Comparison of ENCODE assay signal across 8 cellular contexts in genomic region chrX:79081895-79082512, GRCh38.
DNase-seq lines count a peak whose midpoint lies in the region; ATAC-seq and TF ChIP-seq lines count a peak whose summit lies in the region.

No MANE protein-coding gene starts in this region.

- H3K4me1 ChIP-seq in CD8-positive, alpha-beta memory T cell (ENCODE audit: insufficient read depth, low read length), result peaks cover 19% of the 10 kb centered on the region

- H3K27me3 Mint-ChIP-seq in CD8-positive, alpha-beta memory T cell, result no peaks in the 10 kb centered on the region
- no peaks in the 10 kb centered on the region for H3K27me3 Mint-ChIP-seq in WTC11 (ENCODE audit: low read depth)

- H3K36me3 Mint-ChIP-seq in CD8-positive, alpha-beta memory T cell, result no peaks in the 10 kb centered on the region
- no peaks in the 10 kb centered on the region for H3K36me3 Mint-ChIP-seq in WTC11

- peaks cover 0 to 2% (median 0%) of the 10 kb centered on the region in 5 donors for H3K9me3 Mint-ChIP-seq in CD8-positive, alpha-beta memory T cell
- no peaks in the 10 kb centered on the region for H3K9me3 Mint-ChIP-seq in WTC11

- H3K36me3 ChIP-seq in CD8-positive, alpha-beta memory T cell (ENCODE audit: insufficient read depth, low read length), result no peaks in the 10 kb centered on the region

- peaks cover 32 to 61% (median 36%) of the 10 kb centered on the region in 3 donors for H3K4me1 Mint-ChIP-seq in CD8-positive, alpha-beta memory T cell
- no peaks in the 10 kb centered on the region for H3K4me1 Mint-ChIP-seq in WTC11

- H3K4me3 Mint-ChIP-seq in CD8-positive, alpha-beta memory T cell, result peak overlapping the region; percentile 25 to 85 (median 66)
- H3K4me3 Mint-ChIP-seq in WTC11, result no peak overlapping the region

- POLR2A ChIA-PET in CD8-positive, alpha-beta memory T cell (lab: Charles Lee), result interaction anchor here (0.6 to 1.9 kb wide), 3 partner anchors 62 to 368 kb away, joined by 3 to 9 read pairs (median 4); partner anchors contain the start of gene GPR174
- POLR2A ChIA-PET in WTC11 (lab: Charles Lee), result no interaction called here

- DNase-seq in CD8-positive, alpha-beta memory T cell, result peak in 4 of 5 donors; percentile 1 to 64 (median 52)
- DNase-seq in LNCaP clone FGC (ENCODE audit: low read depth) (no peak), fibroblast of gingiva (ENCODE audit: low read depth) (peak; percentile 22), omental fat pad (ENCODE audit: low spot score) (no peak), WTC11 (ENCODE audit: low spot score) (no peak), T-helper 9 cell (no peak)
- peak; percentile 19 to 52 for DNase-seq in activated CD4-positive, alpha-beta T cell treated with anti-CD3 and anti-CD28 coated beads for 4 hours

- H3K9me3 ChIP-seq in CD8-positive, alpha-beta memory T cell (ENCODE audit: low read length), result no peaks in the 10 kb centered on the region

- H3K27me3 ChIP-seq in CD8-positive, alpha-beta memory T cell (ENCODE audit: insufficient read depth, low read length, poor library complexity, severe bottlenecking), result no peaks in the 10 kb centered on the region

- H3K27ac ChIP-seq in CD8-positive, alpha-beta memory T cell (ENCODE audit: low read depth, low read length), result peak overlapping the region; percentile 1

- ATAC-seq in GM18909 (IDR thresholded peaks at IDR 0.05; ENCODE audit: poor library complexity, unreplicated experiment) (peak; percentile 74), omental fat pad (ENCODE audit: low FRiP score) (peak; percentile 41), WTC11 (no peak)

- H3K27ac Mint-ChIP-seq in CD8-positive, alpha-beta memory T cell, result peak overlapping the region; percentile 4 to 94 (median 88)
- no peak overlapping the region for H3K27ac Mint-ChIP-seq in WTC11

- CTCF ChIA-PET in CD8-positive, alpha-beta memory T cell (lab: Charles Lee), result interaction anchor here (0.9 to 1.8 kb wide), 10 partner anchors 13 to 527 kb away, joined by 3 to 4 read pairs (median 3); no protein-coding TSS in a partner anchor
- CTCF ChIA-PET in WTC11 (lab: Charles Lee), result no interaction called here

- H3K4me3 ChIP-seq in CD8-positive, alpha-beta memory T cell (ENCODE audit: low read length), result peak overlapping the region; percentile 13
- no peak overlapping the region for H3K4me3 ChIP-seq in LNCaP clone FGC (ENCODE audit: low read depth, low read length)

- TF ChIP-seq CTCF in LNCaP clone FGC (IDR thresholded peaks at IDR 0.05; ENCODE audit: control insufficient read depth, extremely low read depth, insufficient read depth) (peak; percentile 40), omental fat pad (IDR thresholded peaks at IDR 0.05) (no peak), WTC11 (IDR thresholded peaks at IDR 0.05) (no peak)

TF ChIP-seq in WTC11, 78 proteins besides CTCF, POLR2A, EP300 and RAD21:
- TF ChIP-seq SMAD3 (CRISPR knock-in tag; IDR thresholded peaks at IDR 0.05; ENCODE audit: borderline replicate concordance), result no peak
- no peak for TF ChIP-seq ZNF121 (CRISPR knock-in tag; IDR thresholded peaks at IDR 0.05)
- no peak for TF ChIP-seq ATF3 (CRISPR knock-in tag; conservative IDR thresholded peaks at IDR 0.05)
- no peak for TF ChIP-seq MAX (CRISPR knock-in tag; IDR thresholded peaks at IDR 0.05)
- TF ChIP-seq NR2C2 (CRISPR knock-in tag; IDR thresholded peaks at IDR 0.05), result no peak
- TF ChIP-seq ZNF232 (CRISPR knock-in tag; IDR thresholded peaks at IDR 0.05), result no peak
- no peak for TF ChIP-seq ZNF263 (CRISPR knock-in tag; IDR thresholded peaks at IDR 0.05; ENCODE audit: low read depth)
- TF ChIP-seq GABPB1 (CRISPR knock-in tag; IDR thresholded peaks at IDR 0.05), result no peak
- TF ChIP-seq NFATC4 (CRISPR knock-in tag; IDR thresholded peaks at IDR 0.05), result no peak
- no peak for TF ChIP-seq ATF2 (CRISPR knock-in tag; IDR thresholded peaks at IDR 0.05; ENCODE audit: borderline replicate concordance, low read depth)
- TF ChIP-seq PRRX2 (CRISPR knock-in tag; IDR thresholded peaks at IDR 0.05), result no peak
- TF ChIP-seq ZNF423 (CRISPR knock-in tag; IDR thresholded peaks at IDR 0.05), result no peak
- no peak for TF ChIP-seq FOXJ3 (CRISPR knock-in tag; IDR thresholded peaks at IDR 0.05; ENCODE audit: borderline replicate concordance)
- TF ChIP-seq ZNF532 (CRISPR knock-in tag; IDR thresholded peaks at IDR 0.05; ENCODE audit: borderline replicate concordance), result no peak

Comparison
In these comparisons a context has a peak if more than half of its experiments do, and no peak if none do; other contexts are left out.
1. DNase-seq: peak in CD8-positive, alpha-beta memory T cell (4 of 5), activated CD4-positive, alpha-beta T cell treated with anti-CD3 and anti-CD28 coated beads for 4 hours (2 of 2) and fibroblast of gingiva (single experiment); none in LNCaP clone FGC (single experiment), omental fat pad (single experiment), WTC11 (single experiment) and T-helper 9 cell (single experiment).